In genomic region chr1:192577145-192578140, GRCh38 we compare ENCODE assay signal across 15 cellular contexts. TPM values are rescaled to one million over a fixed set of nuclear protein-coding genes. Genes with fewer than 3 reads are reported as not detected.
A peak's percentile ranks its signal among the peaks of the same experiment; 100 is the strongest.
DNase-seq lines count a peak whose midpoint lies in the region; ATAC-seq and TF ChIP-seq lines count a peak whose summit lies in the region.
"Had no signal": no experiment of that assay in that cellular context is flagged by ENCODE, and none has a peak within 500 bp of the region (broad histone marks: within the 10 kb centered on the region; RNA-seq: fewer than 3 reads in every experiment).

No MANE protein-coding gene starts in this region.

- no peaks in the 10 kb centered on the region for H3K9me3 ChIP-seq in transverse colon
- H3K9me3 ChIP-seq: right atrium auricular region, vagina had no signal

- no peaks in the 10 kb centered on the region for H3K36me3 ChIP-seq in mesendoderm (ENCODE audit: control insufficient read depth, insufficient read depth, low read length)
- no peaks in the 10 kb centered on the region for H3K36me3 ChIP-seq in transverse colon
- H3K36me3 ChIP-seq: right atrium auricular region, vagina had no signal

- H3K4me1 Mint-ChIP-seq in activated T-cell treated with anti-CD3 and anti-CD28 coated beads, Interleukin-2, amount 50 U/mL, for 72 hours (ENCODE audit: low read depth) = peaks cover 70% of the 10 kb centered on the region
- H3K4me1 Mint-ChIP-seq in activated B cell treated with CpG ODN at 0.5 μM for 24 hours = peaks cover 71% of the 10 kb centered on the region

- TF ChIP-seq EP300 in transverse colon (IDR thresholded peaks at IDR 0.05; ENCODE audit: low read depth) = no peak

- H3K27ac ChIP-seq in mesendoderm (ENCODE audit: low read depth, low read length) (no peak overlapping the region), transverse colon (peak overlapping the region; percentile 61 to 72 (median 65))
- H3K27ac ChIP-seq: right atrium auricular region, vagina had no signal

- no peaks in the 10 kb centered on the region for H3K9me3 Mint-ChIP-seq in activated T-cell treated with anti-CD3 and anti-CD28 coated beads, Interleukin-2, amount 50 U/mL, for 72 hours
- H3K9me3 Mint-ChIP-seq in activated B cell treated with CpG ODN at 0.5 μM for 24 hours = no peaks in the 10 kb centered on the region

- intact Hi-C loops in activated B cell treated with CpG ODN at 0.5 μM for 24 hours (cut with micrococcal nuclease) (no loop called here), transverse colon (cut with DNase I; ENCODE audit: low total_unique reads) (no loop called here)

- H3K79me2 ChIP-seq in mesendoderm (ENCODE audit: control insufficient read depth, insufficient read depth, low read length) = no peaks in the 10 kb centered on the region

- H3K4me1 ChIP-seq in mesendoderm (ENCODE audit: control insufficient read depth, low read depth, low read length) (no peaks in the 10 kb centered on the region), transverse colon (peaks cover 0 to 26% (median 4%) of the 10 kb centered on the region in 4 donors)
- H3K4me1 ChIP-seq: right atrium auricular region, vagina had no signal

- no peak overlapping the region for H3K4ac ChIP-seq in mesendoderm (ENCODE audit: low read depth, low read length)

- H3K9ac ChIP-seq in mesendoderm (ENCODE audit: low read length) = no peak overlapping the region

- H2BK15ac ChIP-seq in mesendoderm (replicated peaks; ENCODE audit: low read depth) = no peak overlapping the region

- H3K27me3 Mint-ChIP-seq in activated T-cell treated with anti-CD3 and anti-CD28 coated beads, Interleukin-2, amount 50 U/mL, for 72 hours (ENCODE audit: low read depth) = no peaks in the 10 kb centered on the region
- no peaks in the 10 kb centered on the region for H3K27me3 Mint-ChIP-seq in activated B cell treated with CpG ODN at 0.5 μM for 24 hours

- TF ChIP-seq POLR2A in transverse colon (IDR thresholded peaks at IDR 0.05) = no peak

- H3K23ac ChIP-seq in mesendoderm (ENCODE audit: low read length) = no peak overlapping the region

- no peak overlapping the region for H3K18ac ChIP-seq in mesendoderm (ENCODE audit: low read length)

- H2BK120ac ChIP-seq in mesendoderm (ENCODE audit: low read depth, low read length) = no peak overlapping the region

- POLR2A ChIA-PET in activated B cell treated with CpG ODN at 0.5 μM for 24 hours (lab: Charles Lee) = interaction anchor here (0.7 to 3.2 kb wide), 7 partner anchors 26 to 63 kb away, joined by 3 to 38 read pairs (median 6); no protein-coding TSS in a partner anchor

- H3K4me2 ChIP-seq in mesendoderm (ENCODE audit: low read length) = no peak overlapping the region

- TF ChIP-seq CTCF in activated B cell treated with CpG ODN at 0.5 μM for 24 hours (IDR thresholded peaks at IDR 0.05) = no peak
- TF ChIP-seq CTCF in transverse colon (IDR thresholded peaks at IDR 0.05) = no peak
- TF ChIP-seq CTCF in GM10266 (IDR thresholded peaks at IDR 0.05; ENCODE audit: control insufficient read depth, insufficient read depth, low read depth, missing control alignments) = no peak

- no peak for DNase-seq in activated T-cell treated with anti-CD3 and anti-CD28 coated beads, Interleukin-2, amount 50 U/mL, for 72 hours
- DNase-seq in activated T-cell treated with anti-CD3 and anti-CD28 coated beads for 4 hours (no peak), activated B cell treated with CpG ODN at 0.5 μM for 24 hours (no peak), mesendoderm (peak; percentile 22), transverse colon (no peak), SW480 (ENCODE audit: low spot score) (no peak), GM10266 (ENCODE audit: extremely low spot score) (no peak)
- no peak for DNase-seq in stimulated activated CD4-positive, alpha-beta T cell treated with anti-CD3 and anti-CD28 coated beads, Interleukin-4, amount 100 ng/mL, for 1 hour
- DNase-seq: NCI-H2107, OCI-M1 had no signal

- no peaks in the 10 kb centered on the region for H3K27me3 ChIP-seq in mesendoderm (ENCODE audit: insufficient read depth, low read length, poor library complexity)
- H3K27me3 ChIP-seq in transverse colon = no peaks in the 10 kb centered on the region
- H3K27me3 ChIP-seq: right atrium auricular region, vagina had no signal

- ATAC-seq in activated T-cell treated with anti-CD3 and anti-CD28 coated beads, Interleukin-2, amount 50 U/mL, for 72 hours (replicated peaks in 1 of 2) = no peak
- no peak for ATAC-seq in activated B cell treated with CpG ODN at 0.5 μM for 24 hours (ENCODE audit: low read depth)

- H2BK5ac ChIP-seq in mesendoderm (ENCODE audit: low read length) = no peak overlapping the region

- no peak overlapping the region for H3K56ac ChIP-seq in mesendoderm (ENCODE audit: low read length)

- H3K36me3 Mint-ChIP-seq in activated T-cell treated with anti-CD3 and anti-CD28 coated beads, Interleukin-2, amount 50 U/mL, for 72 hours (ENCODE audit: insufficient read depth in 2 of 2) = peaks cover 6 to 21% of the 10 kb centered on the region in 2 donors
- peaks cover 58% of the 10 kb centered on the region for H3K36me3 Mint-ChIP-seq in activated B cell treated with CpG ODN at 0.5 μM for 24 hours (ENCODE audit: low read depth)

- no CpG with 5 or more reads among the region's 2 CpGs for WGBS in mesendoderm (ENCODE audit: extremely low coverage, insufficient coverage, low lambda C conversion rate)
- WGBS in transverse colon (ENCODE audit: low coverage in 1 of 2), 2 donors = 87 to 93% methylated on average over 2 of the region's 2 CpGs

- H3K4me3 Mint-ChIP-seq in activated T-cell treated with anti-CD3 and anti-CD28 coated beads, Interleukin-2, amount 50 U/mL, for 72 hours = peak overlapping the region; percentile 92 to 95
- peak overlapping the region; percentile 88 for H3K4me3 Mint-ChIP-seq in activated B cell treated with CpG ODN at 0.5 μM for 24 hours

- peak overlapping the region; percentile 93 for H3K27ac Mint-ChIP-seq in activated T-cell treated with anti-CD3 and anti-CD28 coated beads, Interleukin-2, amount 50 U/mL, for 72 hours
- peak overlapping the region; percentile 94 for H3K27ac Mint-ChIP-seq in activated B cell treated with CpG ODN at 0.5 μM for 24 hours

- no peaks in the 10 kb centered on the region for H3K79me1 ChIP-seq in mesendoderm (ENCODE audit: low read length)

- in situ Hi-C loops in transverse colon (cut with MboI; ENCODE audit: low pct_ligation_motif_present in 1 of 4, low pct_unique_long_range_greater_than_20kb in 1 of 4, low sequenced_read_pairs in 3 of 4) = loop anchor here in 1 of 4 donors (25.0 kb wide), 1 partner anchor 235 kb away; the partner anchor contains the start of gene RGS2

- no peak overlapping the region for H4K8ac ChIP-seq in mesendoderm (ENCODE audit: low read depth, low read length)

- H4K5ac ChIP-seq in mesendoderm (ENCODE audit: low read length) = no peak overlapping the region

- H2AK5ac ChIP-seq in mesendoderm (ENCODE audit: low read length) = no peak overlapping the region

- CTCF ChIA-PET in activated B cell treated with CpG ODN at 0.5 μM for 24 hours (lab: Charles Lee) = interaction anchor here (0.7 to 7.4 kb wide), 5 partner anchors 26 to 230 kb away, joined by 4 to 109 read pairs (median 16); no protein-coding TSS in a partner anchor

- H3K4me3 ChIP-seq in mesendoderm (ENCODE audit: low read length) (no peak overlapping the region), transverse colon (peak overlapping the region in 3 of 4 donors; percentile 3 to 29 (median 9))

RNA-seq across cellular contexts. Expression of gene RGS1, which starts 1.9 kb away (rescaled TPM):
- 10 to 100 TPM; 25.8 to 30.7 TPM for total RNA-seq in activated T-cell treated with anti-CD3 and anti-CD28 coated beads, Interleukin-2, amount 50 U/mL, for 72 hours
- 52.9 and 56.8 TPM in 2 replicates for total RNA-seq in activated B cell treated with CpG ODN at 0.5 μM for 24 hours
- polyA plus RNA-seq in mesendoderm (2013, experiment 1 of 2) = not detected
- polyA plus RNA-seq in mesendoderm (2013, experiment 2 of 2) = not detected
- total RNA-seq in transverse colon = 100 to 1,000 TPM in 1 of 4 donors, 10 to 100 TPM in 3; 38.5 to 160 (median 49.8) TPM
- total RNA-seq: bronchial epithelial cell, Daoy, lung microvascular endothelial cell had no signal

RNA-seq across cellular contexts. Expression of gene RGS13, which starts 58.5 kb away (rescaled TPM):
- total RNA-seq in activated T-cell treated with anti-CD3 and anti-CD28 coated beads, Interleukin-2, amount 50 U/mL, for 72 hours = not detected
- total RNA-seq in activated B cell treated with CpG ODN at 0.5 μM for 24 hours (0.49 and 0.60 TPM in 2 replicates), transverse colon (1 to 10 TPM in 2 of 4 donors, not detected in 2; 1.2 to 1.3 TPM)
- not detected for polyA plus RNA-seq in mesendoderm (2013, experiment 1 of 2)
- not detected for polyA plus RNA-seq in mesendoderm (2013, experiment 2 of 2)
- total RNA-seq: bronchial epithelial cell, Daoy, lung microvascular endothelial cell, right atrium auricular region had no signal
